In genomic region chr6:25111782-25112181, GRCh38 we compare ENCODE assay signal across 14 cellular contexts.
DNase-seq lines count a peak whose midpoint lies in the region; ATAC-seq and TF ChIP-seq lines count a peak whose summit lies in the region.
"Had no signal": no experiment of that assay in that cellular context is flagged by ENCODE, and none has a peak within 500 bp of the region (broad histone marks: within the 10 kb centered on the region; RNA-seq: fewer than 3 reads in every experiment).

No MANE protein-coding gene starts in this region.

- DNase-seq in GM23338 (ENCODE audit: low spot score) (no peak), adipocyte (ENCODE audit: low read depth) (no peak), mucosa of descending colon (no peak), upper lobe of right lung (no peak), heart right ventricle (no peak), endodermal cell (no peak), sciatic nerve (ENCODE audit: low spot score) (no peak)
- DNase-seq: ACHN; BE2C; C1 segment of cervical spinal cord; Caco-2; CD4-positive, alpha-beta T cell; GM23248; HCEC 1CT had no signal

- no peaks in the 10 kb centered on the region for H3K9me3 ChIP-seq in adipocyte (ENCODE audit: control insufficient read depth, low read length)
- no peaks in the 10 kb centered on the region for H3K9me3 ChIP-seq in mucosa of descending colon
- H3K9me3 ChIP-seq in upper lobe of right lung = no peaks in the 10 kb centered on the region
- H3K9me3 ChIP-seq in heart right ventricle = no peaks in the 10 kb centered on the region
- H3K9me3 ChIP-seq in endodermal cell (ENCODE audit: control insufficient read depth, low read length) = no peaks in the 10 kb centered on the region
- H3K9me3 ChIP-seq: BE2C, Caco-2 had no signal

- no peaks in the 10 kb centered on the region for H3K27me3 ChIP-seq in GM23338 (ENCODE audit: insufficient read depth)
- no peaks in the 10 kb centered on the region for H3K27me3 ChIP-seq in adipocyte (replicated peaks; ENCODE audit: control insufficient read depth, insufficient read depth, low read length)
- no peaks in the 10 kb centered on the region for H3K27me3 ChIP-seq in upper lobe of right lung
- no peaks in the 10 kb centered on the region for H3K27me3 ChIP-seq in heart right ventricle
- H3K27me3 ChIP-seq in endodermal cell (ENCODE audit: control insufficient read depth, insufficient read depth, low read length, poor library complexity, severe bottlenecking) = no peaks in the 10 kb centered on the region
- H3K27me3 ChIP-seq: BE2C had no signal

- TF ChIP-seq CTCF in GM23338 (conservative IDR thresholded peaks at IDR 0.05; ENCODE audit: low read depth in 2 of 2) = no peak
- no peak for TF ChIP-seq CTCF in mucosa of descending colon (IDR thresholded peaks at IDR 0.05)
- no peak for TF ChIP-seq CTCF in upper lobe of right lung (IDR thresholded peaks at IDR 0.05)
- TF ChIP-seq CTCF in heart right ventricle (IDR thresholded peaks at IDR 0.05) = no peak
- TF ChIP-seq CTCF in endodermal cell (conservative IDR thresholded peaks at IDR 0.05) = no peak

- H3K4me3 Mint-ChIP-seq in GM23338 (no peak overlapping the region), endodermal cell (no peak overlapping the region)
- H3K4me3 Mint-ChIP-seq: CD4-positive, alpha-beta T cell had no signal

- H3K4me1 Mint-ChIP-seq in GM23338 = peaks cover 8% of the 10 kb centered on the region; the same call in 2 of the 3 replicates
- no peaks in the 10 kb centered on the region for H3K4me1 Mint-ChIP-seq in endodermal cell

- no peak overlapping the region for H3K27ac Mint-ChIP-seq in GM23338
- no peak overlapping the region for H3K27ac Mint-ChIP-seq in endodermal cell
- H3K27ac Mint-ChIP-seq: CD4-positive, alpha-beta T cell had no signal

- no peaks in the 10 kb centered on the region for H4K20me1 ChIP-seq in GM23338 (replicated peaks; ENCODE audit: insufficient read depth)

- H3K4me2 ChIP-seq in GM23338 = no peak overlapping the region

- H3K9ac ChIP-seq in adipocyte (ENCODE audit: low read length) (no peak overlapping the region), endodermal cell (ENCODE audit: extremely low read depth, low read length, poor library complexity, severe bottlenecking) (no peak overlapping the region)
- H3K9ac ChIP-seq: GM23248 had no signal

- H3K36me3 Mint-ChIP-seq in GM23338 (ENCODE audit: low read depth) = no peaks in the 10 kb centered on the region
- no peaks in the 10 kb centered on the region for H3K36me3 Mint-ChIP-seq in endodermal cell (ENCODE audit: low read depth)

- H3K4me3 ChIP-seq in GM23338 = no peak overlapping the region
- peak overlapping the region; percentile 18 for H3K4me3 ChIP-seq in adipocyte (ENCODE audit: low read length)
- no peak overlapping the region for H3K4me3 ChIP-seq in mucosa of descending colon
- no peak overlapping the region for H3K4me3 ChIP-seq in upper lobe of right lung
- no peak overlapping the region for H3K4me3 ChIP-seq in heart right ventricle
- H3K4me3 ChIP-seq in endodermal cell (ENCODE audit: low read length) = no peak overlapping the region
- H3K4me3 ChIP-seq: GM23248 had no signal

- no peaks in the 10 kb centered on the region for H3K9me3 Mint-ChIP-seq in GM23338
- no peaks in the 10 kb centered on the region for H3K9me3 Mint-ChIP-seq in endodermal cell
- H3K9me3 Mint-ChIP-seq: CD4-positive, alpha-beta T cell had no signal

- H3K4me1 ChIP-seq in GM23338 (ENCODE audit: insufficient read depth) = no peaks in the 10 kb centered on the region
- peaks cover 21% of the 10 kb centered on the region for H3K4me1 ChIP-seq in adipocyte (ENCODE audit: control insufficient read depth, insufficient read depth, low read length)
- peaks cover 26% of the 10 kb centered on the region for H3K4me1 ChIP-seq in mucosa of descending colon (ENCODE audit: low read depth)
- H3K4me1 ChIP-seq in upper lobe of right lung = peaks cover 4% of the 10 kb centered on the region
- H3K4me1 ChIP-seq in heart right ventricle = peaks cover 0 to 17% (median 0%) of the 10 kb centered on the region in 9 donors
- H3K4me1 ChIP-seq in endodermal cell (ENCODE audit: control insufficient read depth, insufficient read depth, low read length) = no peaks in the 10 kb centered on the region
- H3K4me1 ChIP-seq: Caco-2 had no signal

- ATAC-seq in GM23338 (no peak), mucosa of descending colon (peak; percentile 75), upper lobe of right lung (no peak), heart right ventricle (no peak), sciatic nerve (no peak)

- no peaks in the 10 kb centered on the region; the same call in 1 of the 2 replicates for H3K9me2 ChIP-seq in GM23338 (ENCODE audit: insufficient read depth)

- H3K79me2 ChIP-seq in GM23338 (replicated peaks; ENCODE audit: insufficient read depth) = no peaks in the 10 kb centered on the region

- peaks cover 1% of the 10 kb centered on the region for H3K27me3 Mint-ChIP-seq in GM23338 (ENCODE audit: insufficient read depth, low read depth, poor library complexity)
- H3K27me3 Mint-ChIP-seq in endodermal cell (ENCODE audit: insufficient read depth) = peaks cover 1% of the 10 kb centered on the region
- H3K27me3 Mint-ChIP-seq: CD4-positive, alpha-beta T cell had no signal

- 96 to 100% methylated on average over 1 of the region's 1 CpG for WGBS in heart right ventricle, 2 donors
- WGBS in endodermal cell (ENCODE audit: insufficient coverage in 1 of 2, insufficient read length in 1 of 2), 2 experiments = 100% methylated on average over 1 of the region's 1 CpG; no CpG with 5 or more reads in 1 of the 2 experiments

- intact Hi-C loops in mucosa of descending colon (cut with DNase I, micrococcal nuclease) = no loop called here
- intact Hi-C loops in upper lobe of right lung (cut with DNase I) = no loop called here
- intact Hi-C loops in heart right ventricle (cut with DNase I) = no loop called here
- intact Hi-C loops in sciatic nerve (cut with DNase I) = no loop called here

- H3K36me3 ChIP-seq in GM23338 (ENCODE audit: insufficient read depth) (no peaks in the 10 kb centered on the region), adipocyte (ENCODE audit: control insufficient read depth, insufficient read depth, low read length, severe bottlenecking) (peaks cover 68% of the 10 kb centered on the region), mucosa of descending colon (ENCODE audit: low read depth) (no peaks in the 10 kb centered on the region), upper lobe of right lung (peaks cover 76% of the 10 kb centered on the region), heart right ventricle (peaks cover 0 to 92% (median 27%) of the 10 kb centered on the region in 9 donors), endodermal cell (ENCODE audit: control insufficient read depth, insufficient read depth, low read length) (no peaks in the 10 kb centered on the region)
- H3K36me3 ChIP-seq: BE2C had no signal

- H3K27ac ChIP-seq in GM23338 (ENCODE audit: low read depth) (no peak overlapping the region), upper lobe of right lung (peak overlapping the region; percentile 25), heart right ventricle (peak overlapping the region in 1 of 10 donors; percentile 3), endodermal cell (ENCODE audit: low read depth, low read length) (no peak overlapping the region)
- H3K27ac ChIP-seq: GM23248 had no signal

- no peaks in the 10 kb centered on the region for H3F3A ChIP-seq in GM23338 (replicated peaks; ENCODE audit: low read depth)

- H2AFZ ChIP-seq in GM23338 = peak overlapping the region; percentile 87; the same call in 1 of the 2 replicates
- H2AFZ ChIP-seq: GM23248 had no signal

TF ChIP-seq in GM23338, 12 proteins besides CTCF, POLR2A, EP300 and RAD21 (continues in another document):
- TF ChIP-seq EZH2phosphoT487 (IDR thresholded peaks at IDR 0.05; ENCODE audit: unreplicated experiment) (no peak), JUNB (IDR thresholded peaks at IDR 0.05; ENCODE audit: unreplicated experiment) (no peak), CREB1 (CRISPR knock-in tag; IDR thresholded peaks at IDR 0.05; ENCODE audit: low read depth) (no peak), EZH2 (IDR thresholded peaks at IDR 0.05; ENCODE audit: low read depth, unreplicated experiment) (no peak), REST (IDR thresholded peaks at IDR 0.05; ENCODE audit: unreplicated experiment) (no peak), ETS1 (IDR thresholded peaks at IDR 0.05) (no peak), POLR2AphosphoS5 (IDR thresholded peaks at IDR 0.05; ENCODE audit: low read depth) (no peak), ZNF331 (CRISPR knock-in tag; IDR thresholded peaks at IDR 0.05; ENCODE audit: low read depth) (no peak), STAT1 (IDR thresholded peaks at IDR 0.05; ENCODE audit: unreplicated experiment) (no peak)
